Comparison of ENCODE assay signal across 8 cellular contexts in the genomic region with DNA sequence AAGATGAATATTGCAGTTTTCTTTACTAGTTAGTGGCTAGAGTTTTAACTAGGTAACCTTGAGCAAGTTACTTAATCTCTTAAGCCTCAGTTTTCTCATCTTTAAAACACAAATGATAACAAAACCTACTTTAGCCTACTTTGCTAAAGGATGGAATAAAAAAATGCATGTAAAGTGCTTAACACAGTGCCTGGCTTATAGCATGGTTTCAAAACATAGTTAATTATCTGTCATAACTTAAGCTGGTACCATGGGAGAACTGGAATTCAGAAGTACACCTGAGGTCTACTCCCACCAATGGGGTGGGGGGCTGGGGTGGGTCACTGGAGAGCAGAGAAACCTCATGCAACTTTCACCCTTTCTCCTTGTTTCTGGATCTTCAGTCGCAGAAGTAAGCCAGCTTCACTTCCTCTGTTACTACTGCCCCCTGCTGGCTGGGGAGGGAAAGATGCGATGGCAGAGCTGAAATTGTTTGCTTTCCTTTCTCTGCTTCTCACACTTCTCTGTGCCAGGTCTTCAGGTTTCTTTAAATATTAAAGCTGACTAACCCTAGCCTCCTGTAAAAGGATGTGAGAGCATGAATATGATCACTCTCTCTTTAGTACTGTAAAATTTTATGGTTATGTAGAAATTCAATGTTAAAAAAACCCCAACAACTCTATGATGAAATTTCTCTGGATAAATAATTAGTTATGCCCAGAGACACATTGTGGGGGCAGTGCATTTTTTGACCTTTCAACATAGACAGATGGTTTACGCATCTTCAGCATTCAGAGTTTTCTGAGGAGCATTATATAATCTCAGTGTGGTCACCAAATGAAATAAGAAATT.
DNase-seq lines count a peak whose midpoint lies in the region; ATAC-seq and TF ChIP-seq lines count a peak whose summit lies in the region.

No MANE protein-coding gene starts in this region.

- H3K36me3 ChIP-seq in muscle layer of duodenum (ENCODE audit: control insufficient read depth in 1 of 2, insufficient read depth in 2 of 2, low read length in 2 of 2): no peaks in the 10 kb centered on the region

- H3K27ac ChIP-seq in muscle layer of duodenum (ENCODE audit: low read length): peak overlapping the region; percentile 42

- TF ChIP-seq CTCF in epithelial cell of esophagus (IDR thresholded peaks at IDR 0.05; ENCODE audit: insufficient read depth, low read depth, low read length, missing control alignments): peak; percentile 90

- H3K4me1 ChIP-seq in muscle layer of duodenum (ENCODE audit: control insufficient read depth in 1 of 2, insufficient read depth in 2 of 2, low read length in 2 of 2): peaks cover 0 to 6% of the 10 kb centered on the region in 2 donors

- H3K4me3 ChIP-seq in epithelial cell of esophagus (ENCODE audit: low read length) (no peak overlapping the region), muscle layer of duodenum (ENCODE audit: low read depth in 1 of 2, low read length in 2 of 2) (no peak overlapping the region)

- H3K9me3 ChIP-seq in muscle layer of duodenum (ENCODE audit: control insufficient read depth in 1 of 2, low read length in 2 of 2): no peaks in the 10 kb centered on the region

- no peaks in the 10 kb centered on the region for H3K27me3 ChIP-seq in muscle layer of duodenum (ENCODE audit: low read depth, low read length)

- DNase-seq in activated gamma-delta T cell treated with Interleukin-2 at 50 U/mL for 16 hours (peak; percentile 52), activated gamma-delta T cell (lab: John Stamatoyannopoulos, UW) (no peak), NCI-H748 treated with DMSO at 0.1 percent for 48 hours (lab: John Stamatoyannopoulos, UW) (peak; percentile 11), epithelial cell of esophagus (ENCODE audit: low read depth) (peak; percentile 70)
- peak; percentile 16 to 36 for DNase-seq in activated CD8-positive, alpha-beta memory T cell treated with anti-CD3 and anti-CD28 coated beads for 4 hours (ENCODE audit: low read depth in 2 of 2)
- DNase-seq in stimulated activated CD8-positive, alpha-beta memory T cell treated with anti-CD3 and anti-CD28 coated beads, Interleukin-4, amount 100 ng/mL, for 48 hours: peak; percentile 86

- peak; percentile 82 for ATAC-seq in HG03139 (IDR thresholded peaks at IDR 0.05; ENCODE audit: unreplicated experiment)
